ENCODE assay signal across 16 cellular contexts in genomic region chr7:131899271-131900030, GRCh38.
DNase-seq lines count a peak whose midpoint lies in the region; ATAC-seq, FAIRE-seq and TF ChIP-seq lines count a peak whose summit lies in the region.
"Had no signal": no experiment of that assay in that cellular context is flagged by ENCODE, and none has a peak within 500 bp of the region (broad histone marks: within the 10 kb centered on the region; RNA-seq: fewer than 3 reads in every experiment).

No MANE protein-coding gene starts in this region.

- no peak overlapping the region for H2AFZ ChIP-seq in keratinocyte (ENCODE audit: control insufficient read depth, low read length)

- no peak for TF ChIP-seq EP300 in gastroesophageal sphincter (IDR thresholded peaks at IDR 0.05)

- no peak overlapping the region for H3K4me3 ChIP-seq in keratinocyte (ENCODE audit: control insufficient read depth in 2 of 3, extremely low read depth in 1 of 3, insufficient read depth in 2 of 3, low read depth in 1 of 3, low read length in 3 of 3)
- no peak overlapping the region for H3K4me3 ChIP-seq in gastroesophageal sphincter
- H3K4me3 ChIP-seq: A549, SJSA1 had no signal

- WGBS in gastroesophageal sphincter (ENCODE audit: low coverage in 1 of 2), 2 donors = 79 to 80% methylated on average over 1 to 3 of the region's 4 CpGs

- H3K36me3 ChIP-seq in keratinocyte (ENCODE audit: control insufficient read depth in 2 of 2, extremely low read depth in 1 of 2, insufficient read depth in 2 of 2, low read length in 2 of 2) = no peaks in the 10 kb centered on the region
- H3K36me3 ChIP-seq in gastroesophageal sphincter = no peaks in the 10 kb centered on the region
- H3K36me3 ChIP-seq: SJSA1 had no signal

- TF ChIP-seq CTCF in keratinocyte (optimal IDR thresholded peaks at IDR 0.05 in 1 of 3, IDR thresholded peaks at IDR 0.05 in 1 of 3, conservative IDR thresholded peaks at IDR 0.05 in 1 of 3; ENCODE audit: extremely low read depth in 1 of 3, insufficient read depth in 2 of 3, low read length in 3 of 3) (no peak), gastroesophageal sphincter (IDR thresholded peaks at IDR 0.05) (no peak)

- TF ChIP-seq POLR2A in gastroesophageal sphincter (IDR thresholded peaks at IDR 0.05) = no peak

- no peak for ATAC-seq in GM21447 (IDR thresholded peaks at IDR 0.05; ENCODE audit: unreplicated experiment)
- ATAC-seq in gastroesophageal sphincter = no peak
- ATAC-seq: A549 had no signal

- H3K4me1 ChIP-seq in keratinocyte (ENCODE audit: control insufficient read depth, extremely low read depth, insufficient read depth, low read length) (peaks cover 39% of the 10 kb centered on the region), gastroesophageal sphincter (peaks cover 0 to 15% (median 0%) of the 10 kb centered on the region in 3 donors)

- no peak overlapping the region for H3K9ac ChIP-seq in keratinocyte (ENCODE audit: control insufficient read depth, extremely low read depth, insufficient read depth, low read length)

- H3K9me3 ChIP-seq in keratinocyte (ENCODE audit: control insufficient read depth, low read depth, low read length) (no peaks in the 10 kb centered on the region), gastroesophageal sphincter (peaks cover 0 to 4% (median 0%) of the 10 kb centered on the region in 3 donors)
- H3K9me3 ChIP-seq: SJSA1 had no signal

- dilution Hi-C loops in keratinocyte (cut with MboI; ENCODE audit: extremely low pct_ligation_motif_present, low sequenced_read_pairs) = no loop called here

- peak; percentile 3 for DNase-seq in CMK (ENCODE audit: low read depth)
- peak; percentile 10 for DNase-seq in KBM-7
- peak; percentile 43 for DNase-seq in UCSD-AML1 (lab: John Stamatoyannopoulos, UW; ENCODE audit: unreplicated experiment)
- DNase-seq in keratinocyte (ENCODE audit: low read depth, low spot score) = peak; percentile 38
- no peak for DNase-seq in NCI-H82 treated with DMSO at 0.1 percent for 48 hours (lab: John Stamatoyannopoulos, UW; ENCODE audit: unreplicated experiment)
- DNase-seq in middle frontal gyrus (ENCODE audit: extremely low spot score, low spot score) = no peak
- DNase-seq: DND-41, NCI-H1436, NCI-H2029 treated with DMSO at 0.1 percent for 48 hours, NCI-H2171 treated with DMSO at 0.1 percent for 48 hours, NCI-H446 treated with DMSO at 0.1 percent for 48 hours had no signal

- H4K20me1 ChIP-seq in keratinocyte (ENCODE audit: control insufficient read depth, extremely low read depth, insufficient read depth, low read length) = no peaks in the 10 kb centered on the region

- peak; percentile 29 for FAIRE-seq in keratinocyte (lab: Jason Lieb, UNC)
- FAIRE-seq: A549, GM12892 had no signal

- H3K27ac ChIP-seq in keratinocyte (ENCODE audit: control insufficient read depth, insufficient read depth, low read length) = no peak overlapping the region
- H3K27ac ChIP-seq in gastroesophageal sphincter = no peak overlapping the region
- H3K27ac ChIP-seq: SJSA1 had no signal

- no peaks in the 10 kb centered on the region for H3K79me2 ChIP-seq in keratinocyte (ENCODE audit: control insufficient read depth, insufficient read depth, low read length)

- H3K9me1 ChIP-seq in keratinocyte (ENCODE audit: control insufficient read depth, extremely low read depth, insufficient read depth, low read length) = no peaks in the 10 kb centered on the region

- no peak overlapping the region for H3K4me2 ChIP-seq in keratinocyte (ENCODE audit: control insufficient read depth, extremely low read depth, insufficient read depth, low read depth, low read length)
- H3K4me2 ChIP-seq: A549 had no signal

- in situ Hi-C loops in KBM-7 (cut with MboI; ENCODE audit: low pct_unique_long_range_greater_than_20kb, low sequenced_read_pairs) = no loop called here

- peaks cover 5% of the 10 kb centered on the region for H3K27me3 ChIP-seq in keratinocyte (ENCODE audit: control insufficient read depth, extremely low read depth, insufficient read depth, low read length)
- H3K27me3 ChIP-seq in gastroesophageal sphincter = no peaks in the 10 kb centered on the region
- H3K27me3 ChIP-seq: SJSA1 had no signal

Comparison
In these comparisons a context has a peak if more than half of its experiments do, and no peak if none do; other contexts are left out.
1. DNase-seq: peak in CMK (single experiment), KBM-7 (single experiment), UCSD-AML1 (single experiment) and keratinocyte (single experiment); none in NCI-H82 treated with DMSO at 0.1 percent for 48 hours (single experiment) and middle frontal gyrus (single experiment).